9 cellular contexts compared by ENCODE assay signal in genomic region chr17:57097832-57098421, GRCh38. TPM values are rescaled to one million over a fixed set of nuclear protein-coding genes. Genes with fewer than 3 reads are reported as not detected.
DNase-seq lines count a peak whose midpoint lies in the region; ATAC-seq and TF ChIP-seq lines count a peak whose summit lies in the region.
"Had no signal": no experiment of that assay in that cellular context is flagged by ENCODE, and none has a peak within 500 bp of the region (broad histone marks: within the 10 kb centered on the region; RNA-seq: fewer than 3 reads in every experiment).

No MANE protein-coding gene starts in this region.

- no TSS peak for BruUV-seq in PC-9 (replicated peaks; lab: Mats Ljungman, UMichigan)

- H3K27me3 ChIP-seq in ACC112 (ENCODE audit: insufficient read depth, low read length) (no peaks in the 10 kb centered on the region), MG63 (no peaks in the 10 kb centered on the region), lung (ENCODE audit: control insufficient read depth, insufficient read depth) (no peaks in the 10 kb centered on the region), PC-9 (ENCODE audit: insufficient read depth, low read depth) (no peaks in the 10 kb centered on the region)

- H3K27me3 Mint-ChIP-seq in naive thymus-derived CD8-positive, alpha-beta T cell = no peaks in the 10 kb centered on the region

- H3K4me3 ChIP-seq in ACC112 (ENCODE audit: low read depth, low read length) (no peak overlapping the region), MG63 (no peak overlapping the region), lung (no peak overlapping the region), PC-9 (no peak overlapping the region)

- ATAC-seq in lung (ENCODE audit: insufficient read depth, low FRiP score) (no peak), GM21786 (IDR thresholded peaks at IDR 0.05; ENCODE audit: unreplicated experiment) (no peak), GM21825 (IDR thresholded peaks at IDR 0.05; ENCODE audit: unreplicated experiment) (no peak)
- no peak for ATAC-seq in naive thymus-derived CD8-positive, alpha-beta T cell

- peaks cover 0 to 5% (median 0%) of the 10 kb centered on the region in 3 donors for H3K36me3 Mint-ChIP-seq in naive thymus-derived CD8-positive, alpha-beta T cell

- H3K9me3 Mint-ChIP-seq in naive thymus-derived CD8-positive, alpha-beta T cell = no peaks in the 10 kb centered on the region

- WGBS in lung, 2 donors = 61 to 65% methylated on average over 2 of the region's 2 CpGs

- DNase-seq in MG63 = peak; percentile 79
- DNase-seq in cerebellar cortex (ENCODE audit: low spot score) = peak; percentile 88
- no peak for DNase-seq in lung (ENCODE audit: low spot score)
- DNase-seq in naive thymus-derived CD8-positive, alpha-beta T cell = no peak
- DNase-seq in PC-9 = no peak
- DNase-seq: Caco-2 had no signal

- CTCF ChIA-PET in PC-9 (lab: Charles Lee) = no interaction called here

- H2AFZ ChIP-seq in ACC112 (ENCODE audit: low read length, unreplicated experiment) = no peak overlapping the region
- H2AFZ ChIP-seq in PC-9 = no peak overlapping the region

- peak overlapping the region in 3 of 10 donors; percentile 20 to 63 (median 26) for H3K27ac Mint-ChIP-seq in naive thymus-derived CD8-positive, alpha-beta T cell

- H4K20me1 ChIP-seq in PC-9 (ENCODE audit: insufficient read depth) = peaks cover 22% of the 10 kb centered on the region

- no peak overlapping the region for H3K4me2 ChIP-seq in PC-9

- H3F3A ChIP-seq in PC-9 (ENCODE audit: insufficient read depth, low read depth) = no peaks in the 10 kb centered on the region

- peaks cover 7% of the 10 kb centered on the region for H3K79me2 ChIP-seq in ACC112 (ENCODE audit: control insufficient read depth, insufficient read depth, low read length, unreplicated experiment)
- H3K79me2 ChIP-seq in PC-9 (ENCODE audit: low read depth) = peaks cover 92% of the 10 kb centered on the region

- H3K27ac ChIP-seq in ACC112 (ENCODE audit: low read depth, low read length) (peak overlapping the region; percentile 34; the same call in 1 of the 2 replicates), lung (ENCODE audit: low read depth in 1 of 2, low read length in 1 of 2) (peak overlapping the region; percentile 67 to 93), PC-9 (no peak overlapping the region)

- POLR2A ChIA-PET in naive thymus-derived CD8-positive, alpha-beta T cell (lab: Charles Lee) = interaction anchor here (0.7 kb wide), 1 partner anchor 707 kb away, joined by 3 read pairs; no protein-coding TSS in a partner anchor
- POLR2A ChIA-PET in PC-9 (lab: Charles Lee; ENCODE audit: unreplicated experiment) = interaction anchor here (0.6 kb wide), 2 partner anchors 858 to 1545 kb away, joined by 3 to 4 read pairs; no protein-coding TSS in a partner anchor

- intact Hi-C loops in PC-9 (cut with micrococcal nuclease; ENCODE audit: unreplicated experiment) = no loop called here

- H3K9me3 ChIP-seq in MG63 = no peaks in the 10 kb centered on the region
- no peaks in the 10 kb centered on the region for H3K9me3 ChIP-seq in lung (ENCODE audit: control insufficient read depth in 2 of 2, insufficient read depth in 1 of 2, low read length in 1 of 2)
- no peaks in the 10 kb centered on the region for H3K9me3 ChIP-seq in PC-9 (ENCODE audit: insufficient read depth, low read depth)
- H3K9me3 ChIP-seq: Caco-2 had no signal

- H3K36me3 ChIP-seq in ACC112 (ENCODE audit: insufficient read depth, low read length) = no peaks in the 10 kb centered on the region
- no peaks in the 10 kb centered on the region; the same call in 1 of the 2 replicates for H3K36me3 ChIP-seq in MG63
- no peaks in the 10 kb centered on the region for H3K36me3 ChIP-seq in lung (ENCODE audit: control insufficient read depth in 2 of 2, insufficient read depth in 2 of 2, low read length in 2 of 2)
- H3K36me3 ChIP-seq in PC-9 (ENCODE audit: low read depth) = no peaks in the 10 kb centered on the region

- H3K4me1 ChIP-seq in ACC112 (ENCODE audit: control insufficient read depth, insufficient read depth, low read length, unreplicated experiment) = peaks cover 12% of the 10 kb centered on the region
- H3K4me1 ChIP-seq in lung (ENCODE audit: control insufficient read depth in 2 of 2, insufficient read depth in 2 of 2, low read length in 2 of 2) = peaks cover 36 to 37% of the 10 kb centered on the region in 2 donors
- H3K4me1 ChIP-seq in PC-9 (replicated peaks; ENCODE audit: insufficient read depth) = peaks cover 8% of the 10 kb centered on the region; the same call in 1 of the 2 replicates

- no peaks in the 10 kb centered on the region for H3K9me2 ChIP-seq in PC-9 (ENCODE audit: insufficient read depth)

- H3K4me1 Mint-ChIP-seq in naive thymus-derived CD8-positive, alpha-beta T cell = peaks cover 29 to 56% (median 41%) of the 10 kb centered on the region in 4 donors

- H3K4me3 Mint-ChIP-seq in naive thymus-derived CD8-positive, alpha-beta T cell = no peak overlapping the region

- TF ChIP-seq CTCF in lung (IDR thresholded peaks at IDR 0.05; ENCODE audit: control extremely low read depth, extremely low read depth) = no peak
- no peak for TF ChIP-seq CTCF in PC-9 (conservative IDR thresholded peaks at IDR 0.05)

RNA-seq across cellular contexts. Expression of gene AKAP1, which starts 12.9 kb away (rescaled TPM):
- 3.4 and 7.0 TPM in 2 replicates for total RNA-seq in MG63 (2014; rRNA removed; shearing (Covaris generic); ENCODE audit: low replicate concordance)
- total RNA-seq in lung (10 to 100 TPM; 32.7 to 46.4 TPM), PC-9 (2021) (29.8 and 34.9 TPM in 2 replicates)
- 10 to 100 TPM; 23.1 to 26.9 TPM for polyA plus RNA-seq in lung
- total RNA-seq in naive thymus-derived CD8-positive, alpha-beta T cell = 10 to 100 TPM; 27.2 to 31.3 TPM
- polyA plus RNA-seq in naive thymus-derived CD8-positive, alpha-beta T cell = 10 to 100 TPM; 14.5 to 26.9 (median 19.4) TPM

Comparison
In these comparisons a context has a peak if more than half of its experiments do, and no peak if none do; other contexts are left out.
1. DNase-seq: peak in MG63 (single experiment) and cerebellar cortex (single experiment); none in lung (single experiment), naive thymus-derived CD8-positive, alpha-beta T cell (0 of 10) and PC-9 (0 of 2).